ENCODE assay signal across 8 cellular contexts in the genomic region with DNA sequence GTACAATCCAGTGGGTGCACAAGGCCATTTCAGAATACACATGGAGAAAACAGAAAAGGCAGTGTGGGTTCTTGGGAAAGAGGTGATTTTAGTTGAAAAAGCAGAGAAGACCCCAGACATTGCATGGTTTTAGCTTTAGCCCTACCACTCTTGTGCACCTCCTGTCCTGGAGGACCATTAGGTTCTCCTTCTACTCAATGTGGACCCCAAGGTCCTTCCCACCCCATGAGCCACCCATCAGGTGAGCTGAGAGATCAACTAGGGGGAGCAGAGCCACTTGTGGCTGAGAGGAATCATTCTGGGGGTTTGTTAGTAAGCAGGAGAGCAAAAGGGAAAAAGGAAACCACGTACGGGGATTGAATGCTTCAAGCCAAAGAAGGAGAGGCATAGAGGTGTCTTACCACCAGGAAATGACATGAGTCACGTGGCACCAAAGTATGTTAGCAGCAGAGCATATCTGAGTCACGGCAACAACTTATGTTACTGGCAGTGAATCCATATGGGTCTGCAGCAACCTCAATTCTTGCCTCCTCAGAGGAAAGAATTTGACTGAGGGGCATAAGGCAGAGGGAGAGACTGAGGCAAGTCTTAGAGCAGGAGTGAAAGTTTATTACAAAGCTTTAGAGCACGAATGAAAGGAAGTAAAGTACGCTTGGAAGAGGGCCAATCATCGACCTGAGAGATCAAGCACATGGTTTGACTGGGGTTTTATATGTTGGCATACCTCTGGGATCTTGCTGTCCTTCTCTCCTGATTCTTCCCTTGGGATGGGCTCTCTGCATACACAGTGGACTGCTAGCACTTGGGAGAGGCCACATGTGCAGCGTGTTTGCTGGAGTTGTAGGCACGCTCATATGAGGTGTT.
DNase-seq lines count a peak whose midpoint lies in the region; TF ChIP-seq lines count a peak whose summit lies in the region.

No MANE protein-coding gene starts in this region.

- H3K9me3 Mint-ChIP-seq in activated CD4-positive, alpha-beta memory T cell treated with anti-CD3 and anti-CD28 coated beads for 36 hours = no peaks in the 10 kb centered on the region

- CTCF ChIA-PET in A673 (lab: Charles Lee) = no interaction called here
- CTCF ChIA-PET in activated CD4-positive, alpha-beta memory T cell treated with anti-CD3 and anti-CD28 coated beads for 36 hours (lab: Charles Lee) = interaction anchor here (0.7 to 1.4 kb wide), 2 partner anchors 151 to 275 kb away, joined by 4 to 6 read pairs; no protein-coding TSS in a partner anchor

- BruUV-seq in A673 (replicated peaks; lab: Mats Ljungman, UMichigan) = no TSS peak

- H3K36me3 ChIP-seq in A673 (ENCODE audit: insufficient read depth, low read length, poor library complexity, severe bottlenecking) (no peaks in the 10 kb centered on the region), WERI-Rb-1 (no peaks in the 10 kb centered on the region)

- H3K4me3 ChIP-seq in A673 (ENCODE audit: low read depth, low read length, poor library complexity, severe bottlenecking) (no peak overlapping the region), WERI-Rb-1 (ENCODE audit: low read depth, low read length) (no peak overlapping the region)

- peaks cover 4% of the 10 kb centered on the region for H3K4me1 ChIP-seq in A673 (ENCODE audit: insufficient read depth, low read length, poor library complexity, severe bottlenecking)

- H3K4me1 Mint-ChIP-seq in activated CD4-positive, alpha-beta memory T cell treated with anti-CD3 and anti-CD28 coated beads for 36 hours (ENCODE audit: low read depth) = peaks cover 19% of the 10 kb centered on the region

- DNase-seq in A673 (ENCODE audit: low spot score) (peak; percentile 32), HK-2 (ENCODE audit: unreplicated experiment) (peak; percentile 25), iris pigment epithelial cell (ENCODE audit: low read depth) (peak; percentile 85), AML-193 (lab: John Stamatoyannopoulos, UW) (no peak), NCI-H524 treated with DMSO at 0.1 percent for 48 hours (lab: John Stamatoyannopoulos, UW) (no peak), WERI-Rb-1 (no peak)
- DNase-seq in activated CD4-positive, alpha-beta memory T cell treated with anti-CD3 and anti-CD28 coated beads for 36 hours = peak; percentile 65
- no peak for DNase-seq in effector CD8-positive, alpha-beta T cell (lab: John Stamatoyannopoulos, UW)

- H3K27me3 ChIP-seq in A673 (replicated peaks; ENCODE audit: insufficient read depth, low read depth, low read length, poor library complexity) = no peaks in the 10 kb centered on the region
- no peaks in the 10 kb centered on the region for H3K27me3 ChIP-seq in WERI-Rb-1 (ENCODE audit: insufficient read depth, low read depth, severe bottlenecking)

- H3K27ac ChIP-seq in A673 (ENCODE audit: low read depth, low read length, poor library complexity, severe bottlenecking) (no peak overlapping the region), WERI-Rb-1 (no peak overlapping the region)

- H3K36me3 Mint-ChIP-seq in activated CD4-positive, alpha-beta memory T cell treated with anti-CD3 and anti-CD28 coated beads for 36 hours = no peaks in the 10 kb centered on the region

- H3K27me3 Mint-ChIP-seq in activated CD4-positive, alpha-beta memory T cell treated with anti-CD3 and anti-CD28 coated beads for 36 hours = no peaks in the 10 kb centered on the region

- TF ChIP-seq CTCF in A673 (conservative IDR thresholded peaks at IDR 0.05; ENCODE audit: low read depth, low read length) = no peak
- no peak for TF ChIP-seq CTCF in WERI-Rb-1 (IDR thresholded peaks at IDR 0.05; ENCODE audit: low read depth, low read length)

- POLR2A ChIA-PET in A673 (lab: Charles Lee; ENCODE audit: low non-redundant PET) = no interaction called here
- POLR2A ChIA-PET in activated CD4-positive, alpha-beta memory T cell treated with anti-CD3 and anti-CD28 coated beads for 36 hours (lab: Charles Lee) = no interaction called here

- H3K9me3 ChIP-seq in A673 (ENCODE audit: low read depth, low read length, poor library complexity, severe bottlenecking) (no peaks in the 10 kb centered on the region), WERI-Rb-1 (ENCODE audit: severe bottlenecking) (no peaks in the 10 kb centered on the region)

- peak overlapping the region; percentile 41 for H3K4me3 Mint-ChIP-seq in activated CD4-positive, alpha-beta memory T cell treated with anti-CD3 and anti-CD28 coated beads for 36 hours

- intact Hi-C loops in A673 (cut with micrococcal nuclease; ENCODE audit: unreplicated experiment) = no loop called here
- intact Hi-C loops in activated CD4-positive, alpha-beta memory T cell treated with anti-CD3 and anti-CD28 coated beads for 36 hours (cut with micrococcal nuclease) = loop anchor here (5.0 to 10.0 kb wide), 2 partner anchors 80 to 278 kb away; partner anchors contain the start of gene STAT6

- H3K27ac Mint-ChIP-seq in activated CD4-positive, alpha-beta memory T cell treated with anti-CD3 and anti-CD28 coated beads for 36 hours = peak overlapping the region; percentile 60

Comparison
In these comparisons a context has a peak if more than half of its experiments do, and no peak if none do; other contexts are left out.
1. DNase-seq: peak in A673 (single experiment), HK-2 (single experiment), activated CD4-positive, alpha-beta memory T cell treated with anti-CD3 and anti-CD28 coated beads for 36 hours (single experiment) and iris pigment epithelial cell (single experiment); none in effector CD8-positive, alpha-beta T cell (single experiment), AML-193 (0 of 2), NCI-H524 treated with DMSO at 0.1 percent for 48 hours (single experiment) and WERI-Rb-1 (single experiment).